Comparison of ENCODE assay signal across 11 cellular contexts in genomic region chr1:242651817-242652216, GRCh38.
DNase-seq lines count a peak whose midpoint lies in the region; ATAC-seq and TF ChIP-seq lines count a peak whose summit lies in the region.
"Had no signal": no experiment of that assay in that cellular context is flagged by ENCODE, and none has a peak within 500 bp of the region (broad histone marks: within the 10 kb centered on the region; RNA-seq: fewer than 3 reads in every experiment).

No MANE protein-coding gene starts in this region.

- no peak overlapping the region for H3K4me3 ChIP-seq in retinal pigment epithelial cell (ENCODE audit: low read length)
- H3K4me3 ChIP-seq: K562, prostate gland had no signal

- peaks cover 4% of the 10 kb centered on the region for H3K9me3 Mint-ChIP-seq in activated naive CD4-positive, alpha-beta T cell treated with anti-CD3 and anti-CD28 coated beads for 36 hours
- peaks cover 0 to 11% of the 10 kb centered on the region in 2 donors for H3K9me3 Mint-ChIP-seq in activated naive CD4-positive, alpha-beta T cell treated with anti-CD3 and anti-CD28 coated beads, Interleukin-2, amount 50 U/mL, for 72 hours

- no peak for ATAC-seq in activated naive CD4-positive, alpha-beta T cell treated with anti-CD3 and anti-CD28 coated beads, Interleukin-2, amount 50 U/mL, for 72 hours
- ATAC-seq: K562, Right ventricle myocardium inferior had no signal

- CTCF ChIA-PET in activated naive CD4-positive, alpha-beta T cell treated with anti-CD3 and anti-CD28 coated beads for 36 hours (lab: Charles Lee) = no interaction called here

- H3K27me3 Mint-ChIP-seq in activated naive CD4-positive, alpha-beta T cell treated with anti-CD3 and anti-CD28 coated beads for 36 hours (ENCODE audit: low read depth) = no peaks in the 10 kb centered on the region

- intact Hi-C loops in activated naive CD4-positive, alpha-beta T cell treated with anti-CD3 and anti-CD28 coated beads for 36 hours (cut with micrococcal nuclease) = loop anchor here (10.0 kb wide), 1 partner anchor 673 kb away; no protein-coding TSS in a partner anchor

- no peak overlapping the region for H3K4me3 Mint-ChIP-seq in activated naive CD4-positive, alpha-beta T cell treated with anti-CD3 and anti-CD28 coated beads for 36 hours

- H3K36me3 Mint-ChIP-seq in activated naive CD4-positive, alpha-beta T cell treated with anti-CD3 and anti-CD28 coated beads for 36 hours (ENCODE audit: low read depth) = no peaks in the 10 kb centered on the region
- H3K36me3 Mint-ChIP-seq in activated naive CD4-positive, alpha-beta T cell treated with anti-CD3 and anti-CD28 coated beads, Interleukin-2, amount 50 U/mL, for 72 hours = no peaks in the 10 kb centered on the region

- TF ChIP-seq CTCF in retinal pigment epithelial cell (conservative IDR thresholded peaks at IDR 0.05; ENCODE audit: low read depth, low read length) = peak; percentile 46

- peak; percentile 5 for DNase-seq in activated naive CD4-positive, alpha-beta T cell treated with anti-CD3 and anti-CD28 coated beads for 36 hours
- no peak for DNase-seq in activated naive CD4-positive, alpha-beta T cell treated with anti-CD3 and anti-CD28 coated beads, Interleukin-2, amount 50 U/mL, for 72 hours (ENCODE audit: low spot score in 2 of 2)
- peak; percentile 5 for DNase-seq in LHCN-M2 (ENCODE audit: low read depth)
- DNase-seq in astrocyte of the hippocampus (ENCODE audit: low read depth, low spot score) = peak; percentile 2
- no peak for DNase-seq in retinal pigment epithelial cell (ENCODE audit: low read depth)
- DNase-seq in GF-D8 (lab: John Stamatoyannopoulos, UW) = no peak
- no peak for DNase-seq in GM19238 (ENCODE audit: insufficient read length, low spot score)
- no peak for DNase-seq in HPDE6-E6E7 (ENCODE audit: extremely low spot score)

- no peak overlapping the region for H3K27ac Mint-ChIP-seq in activated naive CD4-positive, alpha-beta T cell treated with anti-CD3 and anti-CD28 coated beads for 36 hours
- no peak overlapping the region for H3K27ac Mint-ChIP-seq in activated naive CD4-positive, alpha-beta T cell treated with anti-CD3 and anti-CD28 coated beads, Interleukin-2, amount 50 U/mL, for 72 hours

- H3K4me1 Mint-ChIP-seq in activated naive CD4-positive, alpha-beta T cell treated with anti-CD3 and anti-CD28 coated beads for 36 hours (ENCODE audit: low read depth) = no peaks in the 10 kb centered on the region

Comparison
In these comparisons a context has a peak if more than half of its experiments do, and no peak if none do; other contexts are left out.
1. DNase-seq: peak in activated naive CD4-positive, alpha-beta T cell treated with anti-CD3 and anti-CD28 coated beads for 36 hours (single experiment), LHCN-M2 (single experiment) and astrocyte of the hippocampus (single experiment); none in activated naive CD4-positive, alpha-beta T cell treated with anti-CD3 and anti-CD28 coated beads, Interleukin-2, amount 50 U/mL, for 72 hours (0 of 2), retinal pigment epithelial cell (single experiment), GF-D8 (single experiment), GM19238 (single experiment) and HPDE6-E6E7 (single experiment).